In the genomic region with DNA sequence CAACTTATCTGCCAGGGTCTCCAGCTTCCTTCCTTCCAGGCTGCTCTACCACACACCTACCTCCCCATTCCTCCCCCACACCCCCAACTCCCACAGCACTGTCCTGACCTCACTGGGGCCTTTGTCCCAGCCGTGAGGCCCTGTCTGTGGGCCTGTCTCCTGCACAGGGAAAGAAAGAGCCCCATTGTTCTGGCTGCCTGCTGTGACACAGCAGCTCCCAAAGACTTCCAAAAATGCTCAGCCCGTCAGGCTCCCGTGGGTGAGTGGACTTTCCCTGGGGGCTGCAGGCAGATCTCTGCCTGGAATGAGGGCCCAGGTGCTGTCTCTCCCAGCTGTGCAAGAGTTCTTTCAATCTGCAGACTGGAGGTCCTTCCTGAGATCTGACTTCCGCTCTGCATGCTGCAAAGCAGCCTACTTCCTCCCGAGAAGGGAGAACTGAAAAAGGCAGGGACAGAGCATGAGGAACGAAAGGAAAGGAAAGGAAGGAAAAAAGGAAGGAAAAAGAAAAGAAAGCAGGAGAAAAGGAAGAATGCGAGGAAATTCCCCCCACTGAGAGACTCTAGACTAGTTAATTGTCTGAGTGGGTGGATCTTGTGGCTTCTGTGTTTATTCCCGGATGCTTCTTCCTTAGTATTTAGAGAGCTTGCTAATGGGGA, we compare ENCODE assay signal across 8 cellular contexts. TPM values are rescaled to one million over a fixed set of nuclear protein-coding genes. Genes with fewer than 3 reads are reported as not detected.
DNase-seq lines count a peak whose midpoint lies in the region; ATAC-seq, FAIRE-seq and TF ChIP-seq lines count a peak whose summit lies in the region.

No MANE protein-coding gene starts in this region.

- H3K27me3 ChIP-seq in SK-N-SH (ENCODE audit: insufficient read depth) (no peaks in the 10 kb centered on the region), keratinocyte (ENCODE audit: control insufficient read depth, extremely low read depth, insufficient read depth, low read length) (peaks cover 9% of the 10 kb centered on the region), thyroid gland (no peaks in the 10 kb centered on the region)

- H3K27ac ChIP-seq in SK-N-SH (ENCODE audit: low read depth in 2 of 2, low read length in 1 of 2) (peak overlapping the region; percentile 72 to 87), keratinocyte (ENCODE audit: control insufficient read depth, insufficient read depth, low read length) (no peak overlapping the region), thyroid gland (peak overlapping the region; percentile 21 to 58 (median 44))

- H3K4me1 ChIP-seq in SK-N-SH (ENCODE audit: control insufficient read depth in 1 of 2, insufficient read depth in 2 of 2, low read depth in 1 of 2, low read length in 1 of 2) (peaks cover 34 to 48% of the 10 kb centered on the region in 2 experiments; a peak in 3 of 4 replicates), keratinocyte (ENCODE audit: control insufficient read depth, extremely low read depth, insufficient read depth, low read length) (peaks cover 25% of the 10 kb centered on the region), thyroid gland (peaks cover 17 to 73% of the 10 kb centered on the region in 2 donors)

- H3K36me3 ChIP-seq in SK-N-SH (replicated peaks in 1 of 2; ENCODE audit: control insufficient read depth in 1 of 2, insufficient read depth in 2 of 2, low read length in 1 of 2), result no peaks in the 10 kb centered on the region
- no peaks in the 10 kb centered on the region for H3K36me3 ChIP-seq in keratinocyte (ENCODE audit: control insufficient read depth in 2 of 2, extremely low read depth in 1 of 2, insufficient read depth in 2 of 2, low read length in 2 of 2)
- no peaks in the 10 kb centered on the region for H3K36me3 ChIP-seq in thyroid gland

- H3K4me1 Mint-ChIP-seq in activated T-helper 17 cell treated with anti-CD3 and anti-CD28 coated beads, Interleukin-2, amount 50 U/mL, for 72 hours, result peaks cover 33% of the 10 kb centered on the region
- peaks cover 77 to 88% of the 10 kb centered on the region in 2 donors for H3K4me1 Mint-ChIP-seq in stimulated activated naive B cell treated with anti-CD40 and anti-IgM and Interleukin-4, amounts not matched to agents 10 μg/mL and 1 μg/mL and 100 μg/mL, for 72 hours

- H3K9me1 ChIP-seq in keratinocyte (ENCODE audit: control insufficient read depth, extremely low read depth, insufficient read depth, low read length), result no peaks in the 10 kb centered on the region

- peaks cover 21% of the 10 kb centered on the region for H3F3A ChIP-seq in SK-N-SH (replicated peaks; ENCODE audit: insufficient read depth)

- WGBS in SK-N-SH (ENCODE audit: low lambda C conversion rate), result 52% methylated on average over 7 of the region's 8 CpGs
- WGBS in thyroid gland, 2 donors, result 62 to 65% methylated on average over 7 to 8 of the region's 8 CpGs

- H3K36me3 Mint-ChIP-seq in activated T-helper 17 cell treated with anti-CD3 and anti-CD28 coated beads, Interleukin-2, amount 50 U/mL, for 72 hours (ENCODE audit: low read depth), result no peaks in the 10 kb centered on the region
- H3K36me3 Mint-ChIP-seq in stimulated activated naive B cell treated with anti-CD40 and anti-IgM and Interleukin-4, amounts not matched to agents 10 μg/mL and 1 μg/mL and 100 μg/mL, for 72 hours, result peaks cover 0 to 2% of the 10 kb centered on the region in 2 donors

- H3K27me3 Mint-ChIP-seq in activated T-helper 17 cell treated with anti-CD3 and anti-CD28 coated beads, Interleukin-2, amount 50 U/mL, for 72 hours, result peaks cover 2% of the 10 kb centered on the region
- H3K27me3 Mint-ChIP-seq in stimulated activated naive B cell treated with anti-CD40 and anti-IgM and Interleukin-4, amounts not matched to agents 10 μg/mL and 1 μg/mL and 100 μg/mL, for 72 hours, result peaks cover 17% of the 10 kb centered on the region in 2 donors

- no peak for ATAC-seq in SK-N-SH treated with all-trans-retinoic acid at 6 μM for 48 hours
- ATAC-seq in activated T-helper 17 cell treated with anti-CD3 and anti-CD28 coated beads, Interleukin-2, amount 50 U/mL, for 72 hours (replicated peaks), result no peak
- ATAC-seq in stimulated activated naive B cell treated with anti-CD40 and anti-IgM and Interleukin-4, amounts not matched to agents 10 μg/mL and 1 μg/mL and 100 μg/mL, for 72 hours (replicated peaks), result no peak

- H3K9ac ChIP-seq in SK-N-SH, result peak overlapping the region; percentile 58
- no peak overlapping the region for H3K9ac ChIP-seq in keratinocyte (ENCODE audit: control insufficient read depth, extremely low read depth, insufficient read depth, low read length)

- peak overlapping the region; percentile 88 for H3K27ac Mint-ChIP-seq in activated T-helper 17 cell treated with anti-CD3 and anti-CD28 coated beads, Interleukin-2, amount 50 U/mL, for 72 hours
- H3K27ac Mint-ChIP-seq in stimulated activated naive B cell treated with anti-CD40 and anti-IgM and Interleukin-4, amounts not matched to agents 10 μg/mL and 1 μg/mL and 100 μg/mL, for 72 hours, result no peak overlapping the region

- intact Hi-C loops in thyroid gland (cut with DNase I), result no loop called here

- peak overlapping the region; percentile 86 for H3K4me3 Mint-ChIP-seq in activated T-helper 17 cell treated with anti-CD3 and anti-CD28 coated beads, Interleukin-2, amount 50 U/mL, for 72 hours
- no peak overlapping the region for H3K4me3 Mint-ChIP-seq in stimulated activated naive B cell treated with anti-CD40 and anti-IgM and Interleukin-4, amounts not matched to agents 10 μg/mL and 1 μg/mL and 100 μg/mL, for 72 hours

- no peak for TF ChIP-seq EP300 in SK-N-SH (IDR thresholded peaks at IDR 0.05; ENCODE audit: borderline replicate concordance in 1 of 2, low read depth in 1 of 2, low read length in 1 of 2)

- H3K79me2 ChIP-seq in SK-N-SH (ENCODE audit: insufficient read depth) (no peaks in the 10 kb centered on the region), keratinocyte (ENCODE audit: control insufficient read depth, insufficient read depth, low read length) (no peaks in the 10 kb centered on the region)

- TF ChIP-seq RAD21 in SK-N-SH (IDR thresholded peaks at IDR 0.05; ENCODE audit: low read length), result no peak

- H3K4me2 ChIP-seq in SK-N-SH (peak overlapping the region; percentile 82), keratinocyte (ENCODE audit: control insufficient read depth, extremely low read depth, insufficient read depth, low read depth, low read length) (peak overlapping the region; percentile 38)

- CTCF ChIA-PET in SK-N-SH (lab: Yijun Ruan, JAX), result interaction anchor here (1.0 to 13.1 kb wide), 7 partner anchors 20 to 276 kb away, joined by 3 to 682 read pairs (median 30); a partner anchor contains a TSS

- POLR2A ChIA-PET in SK-N-SH (lab: Yijun Ruan, JAX), result interaction anchor here (1.2 to 3.6 kb wide), 2 partner anchors 15 to 27 kb away, joined by 4 to 36 read pairs; a partner anchor contains a TSS

- no peak for TF ChIP-seq CTCF in SK-N-SH (IDR thresholded peaks at IDR 0.05)
- TF ChIP-seq CTCF in keratinocyte (optimal IDR thresholded peaks at IDR 0.05 in 1 of 3, IDR thresholded peaks at IDR 0.05 in 1 of 3, conservative IDR thresholded peaks at IDR 0.05 in 1 of 3; ENCODE audit: extremely low read depth in 1 of 3, insufficient read depth in 2 of 3, low read length in 3 of 3), result no peak
- TF ChIP-seq CTCF in thyroid gland (IDR thresholded peaks at IDR 0.05), result no peak

- FAIRE-seq in keratinocyte (lab: Jason Lieb, UNC), result no peak

- H3K4me3 ChIP-seq in SK-N-SH (ENCODE audit: low read depth in 2 of 2, low read length in 1 of 2) (no peak overlapping the region), keratinocyte (ENCODE audit: control insufficient read depth in 2 of 3, extremely low read depth in 1 of 3, insufficient read depth in 2 of 3, low read depth in 1 of 3, low read length in 3 of 3) (no peak overlapping the region), thyroid gland (replicated peaks in 1 of 3) (no peak overlapping the region)

- no peaks in the 10 kb centered on the region for H3K9me2 ChIP-seq in SK-N-SH

- H2AFZ ChIP-seq in SK-N-SH (ENCODE audit: low read depth) (peak overlapping the region; percentile 30; the same call in 1 of the 2 replicates), keratinocyte (ENCODE audit: control insufficient read depth, low read length) (no peak overlapping the region)

- dilution Hi-C loops in keratinocyte (cut with MboI; ENCODE audit: extremely low pct_ligation_motif_present, low sequenced_read_pairs), result no loop called here

- no peaks in the 10 kb centered on the region for H4K20me1 ChIP-seq in SK-N-SH (ENCODE audit: insufficient read depth)
- H4K20me1 ChIP-seq in keratinocyte (ENCODE audit: control insufficient read depth, extremely low read depth, insufficient read depth, low read length), result no peaks in the 10 kb centered on the region

- H3K9me3 Mint-ChIP-seq in activated T-helper 17 cell treated with anti-CD3 and anti-CD28 coated beads, Interleukin-2, amount 50 U/mL, for 72 hours, result no peaks in the 10 kb centered on the region
- no peaks in the 10 kb centered on the region for H3K9me3 Mint-ChIP-seq in stimulated activated naive B cell treated with anti-CD40 and anti-IgM and Interleukin-4, amounts not matched to agents 10 μg/mL and 1 μg/mL and 100 μg/mL, for 72 hours

- DNase-seq in SK-N-SH, result no peak
- no peak for DNase-seq in keratinocyte (ENCODE audit: low read depth, low spot score)
- DNase-seq in thyroid gland, result no peak
- DNase-seq in stimulated activated naive B cell treated with anti-CD40 and anti-IgM and Interleukin-4, amounts not matched to agents 10 μg/mL and 1 μg/mL and 100 μg/mL, for 72 hours, result no peak
- no peak for DNase-seq in cortex of kidney (lab: John Stamatoyannopoulos, UW)
- no peak for DNase-seq in NCI-H774 (lab: John Stamatoyannopoulos, UW)

- H3K9me3 ChIP-seq in SK-N-SH, result no peaks in the 10 kb centered on the region
- no peaks in the 10 kb centered on the region for H3K9me3 ChIP-seq in keratinocyte (ENCODE audit: control insufficient read depth, low read depth, low read length)
- no peaks in the 10 kb centered on the region for H3K9me3 ChIP-seq in thyroid gland

- no peak for TF ChIP-seq POLR2A in thyroid gland (IDR thresholded peaks at IDR 0.05)

RNA-seq across cellular contexts. Expression of a gene that starts 15.1 kb away (rescaled TPM):
- polyA plus RNA-seq in SK-N-SH (2012; rRNA removed) (12.6 and 15.8 TPM in 2 replicates), keratinocyte (0.01 TPM in 2 of 3 replicates, not detected in the other)
- 10.5 and 12.5 TPM in 2 replicates for polyA plus RNA-seq in SK-N-SH (2012; cell fraction: cytosol; rRNA removed)
- polyA plus RNA-seq in SK-N-SH (2012; cell fraction: nucleus; rRNA removed), result 28.7 and 40.4 TPM in 2 replicates
- total RNA-seq in activated T-helper 17 cell treated with anti-CD3 and anti-CD28 coated beads, Interleukin-2, amount 50 U/mL, for 72 hours, result under 1 TPM in 1 of 2 donors, not detected in 1; 0.05 TPM
- 0.26 TPM for polyA plus RNA-seq in keratinocyte (2011; ENCODE audit: low read depth)
- polyA plus RNA-seq in keratinocyte (2011; cell fraction: cytosol; rRNA removed), result 0.03 TPM in 1 of 2 replicates, not detected in the other
- 0.03 TPM in 2 replicates for polyA plus RNA-seq in keratinocyte (2011; cell fraction: nucleus; rRNA removed)
- polyA plus RNA-seq in keratinocyte (2012; ENCODE audit: low replicate concordance), result 0.11 and 0.17 TPM in 2 replicates
- 0.20 TPM in 1 of 3 replicates, not detected in the others for polyA minus RNA-seq in keratinocyte
- polyA minus RNA-seq in keratinocyte (2011; cell fraction: cytosol; rRNA and poly(A)+ RNA removed), result not detected
- not detected in 2 replicates for polyA minus RNA-seq in keratinocyte (2011; cell fraction: nucleus; rRNA and poly(A)+ RNA removed)
- 10 to 100 TPM in 2 of 4 donors, 1 to 10 TPM in 2; 4.3 to 10.4 (median 9.0) TPM for total RNA-seq in thyroid gland

RNA-seq across cellular contexts. Expression of a gene that starts 20.1 kb away (rescaled TPM):
- 0.13 and 0.25 TPM in 2 replicates for polyA plus RNA-seq in SK-N-SH (2012; rRNA removed)
- 0.08 and 0.25 TPM in 2 replicates for polyA plus RNA-seq in SK-N-SH (2012; cell fraction: cytosol; rRNA removed)
- 0.10 and 0.20 TPM in 2 replicates for polyA plus RNA-seq in SK-N-SH (2012; cell fraction: nucleus; rRNA removed)
- total RNA-seq in activated T-helper 17 cell treated with anti-CD3 and anti-CD28 coated beads, Interleukin-2, amount 50 U/mL, for 72 hours, result not detected
- not detected in 3 replicates for polyA plus RNA-seq in keratinocyte
- not detected for polyA plus RNA-seq in keratinocyte (2011; ENCODE audit: low read depth)
- 0.04 TPM in 1 of 2 replicates, not detected in the other for polyA plus RNA-seq in keratinocyte (2011; cell fraction: cytosol; rRNA removed)
- not detected in 2 replicates for polyA plus RNA-seq in keratinocyte (2011; cell fraction: nucleus; rRNA removed)
- polyA plus RNA-seq in keratinocyte (2012; ENCODE audit: low replicate concordance), result not detected in 2 replicates
- not detected in 3 replicates for polyA minus RNA-seq in keratinocyte
- not detected for polyA minus RNA-seq in keratinocyte (2011; cell fraction: cytosol; rRNA and poly(A)+ RNA removed)
- not detected in 2 replicates for polyA minus RNA-seq in keratinocyte (2011; cell fraction: nucleus; rRNA and poly(A)+ RNA removed)
- 1 to 10 TPM in 1 of 4 donors, under 1 TPM in 1, not detected in 2; 0.54 to 1.1 TPM for total RNA-seq in thyroid gland

RNA-seq across cellular contexts. Expression of a gene that starts 42.8 kb away (rescaled TPM):
- polyA plus RNA-seq in SK-N-SH (2012; rRNA removed), result 0.10 and 0.20 TPM in 2 replicates
- polyA plus RNA-seq in SK-N-SH (2012; cell fraction: cytosol; rRNA removed), result not detected in 2 replicates
- 0.98 and 1.1 TPM in 2 replicates for polyA plus RNA-seq in SK-N-SH (2012; cell fraction: nucleus; rRNA removed)
- 1 to 10 TPM in 1 of 2 donors, under 1 TPM in 1; 0.30 to 1.5 TPM for total RNA-seq in activated T-helper 17 cell treated with anti-CD3 and anti-CD28 coated beads, Interleukin-2, amount 50 U/mL, for 72 hours
- polyA plus RNA-seq in keratinocyte, result not detected in 3 replicates
- polyA plus RNA-seq in keratinocyte (2011; ENCODE audit: low read depth), result not detected
- polyA plus RNA-seq in keratinocyte (2011; cell fraction: cytosol; rRNA removed), result not detected in 2 replicates
- 0.22 TPM in 1 of 2 replicates, not detected in the other for polyA plus RNA-seq in keratinocyte (2011; cell fraction: nucleus; rRNA removed)
- not detected in 2 replicates for polyA plus RNA-seq in keratinocyte (2012; ENCODE audit: low replicate concordance)
- not detected in 3 replicates for polyA minus RNA-seq in keratinocyte
- not detected for polyA minus RNA-seq in keratinocyte (2011; cell fraction: cytosol; rRNA and poly(A)+ RNA removed)
- not detected in 2 replicates for polyA minus RNA-seq in keratinocyte (2011; cell fraction: nucleus; rRNA and poly(A)+ RNA removed)
- under 1 TPM in 1 of 4 donors, not detected in 3; 0.79 TPM for total RNA-seq in thyroid gland

RNA-seq across cellular contexts. Expression of a gene that starts 43.3 kb away (rescaled TPM):
- 13.3 and 42.1 TPM in 2 replicates for polyA plus RNA-seq in SK-N-SH (2012; rRNA removed)
- polyA plus RNA-seq in SK-N-SH (2012; cell fraction: cytosol; rRNA removed), result 27.0 TPM in 2 replicates
- 21.2 and 48.9 TPM in 2 replicates for polyA plus RNA-seq in SK-N-SH (2012; cell fraction: nucleus; rRNA removed)
- 1 to 10 TPM; 2.2 to 4.4 TPM for total RNA-seq in activated T-helper 17 cell treated with anti-CD3 and anti-CD28 coated beads, Interleukin-2, amount 50 U/mL, for 72 hours
- polyA plus RNA-seq in keratinocyte, result 6.5 to 12.7 TPM (median 8.4 TPM) in 3 replicates
- polyA plus RNA-seq in keratinocyte (2011; ENCODE audit: low read depth), result 187 TPM
- 13.3 and 19.3 TPM in 2 replicates for polyA plus RNA-seq in keratinocyte (2011; cell fraction: cytosol; rRNA removed)
- 17.4 and 17.6 TPM in 2 replicates for polyA plus RNA-seq in keratinocyte (2011; cell fraction: nucleus; rRNA removed)
- polyA plus RNA-seq in keratinocyte (2012; ENCODE audit: low replicate concordance), result 13.0 and 332 TPM in 2 replicates
- 1.8 to 4.4 TPM (median 2.8 TPM) in 3 replicates for polyA minus RNA-seq in keratinocyte
- 10.4 TPM for polyA minus RNA-seq in keratinocyte (2011; cell fraction: cytosol; rRNA and poly(A)+ RNA removed)
- polyA minus RNA-seq in keratinocyte (2011; cell fraction: nucleus; rRNA and poly(A)+ RNA removed), result 1.1 and 1.5 TPM in 2 replicates
- 10 to 100 TPM in 1 of 4 donors, 1 to 10 TPM in 2, not detected in 1; 3.0 to 15.3 (median 4.5) TPM for total RNA-seq in thyroid gland

Comparison
In these comparisons a context has a peak if more than half of its experiments do, and no peak if none do; other contexts are left out.
1. RNA of a gene that starts 15.1 kb away (total RNA-seq): 4.3 to 10.4 TPM in thyroid gland; 0.05 TPM in activated T-helper 17 cell treated with anti-CD3 and anti-CD28 coated beads, Interleukin-2, amount 50 U/mL, for 72 hours; every median in the first group is over 4 times any median in the second.